ENCODE assay signal across 14 cellular contexts in genomic region chr5:43564289-43564850, GRCh38. TPM values are rescaled to one million over a fixed set of nuclear protein-coding genes. Genes with fewer than 3 reads are reported as not detected.
DNase-seq lines count a peak whose midpoint lies in the region; ATAC-seq and TF ChIP-seq lines count a peak whose summit lies in the region.
"Had no signal": no experiment of that assay in that cellular context is flagged by ENCODE, and none has a peak within 500 bp of the region (broad histone marks: within the 10 kb centered on the region; RNA-seq: fewer than 3 reads in every experiment).

No MANE protein-coding gene starts in this region.

- H3K4me1 Mint-ChIP-seq in nephron = peaks cover 25% of the 10 kb centered on the region
- H3K4me1 Mint-ChIP-seq: CD8-positive, alpha-beta memory T cell; IgD-negative memory B cell had no signal

- no peak overlapping the region for H3K27ac ChIP-seq in WERI-Rb-1
- H3K27ac ChIP-seq: 22Rv1 had no signal

- no peak for ATAC-seq in activated naive CD4-positive, alpha-beta T cell treated with anti-CD3 and anti-CD28 coated beads, Interleukin-2, amount 50 U/mL, for 72 hours
- ATAC-seq: GM12878 had no signal

- H3K9me3 Mint-ChIP-seq in activated naive CD4-positive, alpha-beta T cell treated with anti-CD3 and anti-CD28 coated beads, Interleukin-2, amount 50 U/mL, for 72 hours = no peaks in the 10 kb centered on the region
- H3K9me3 Mint-ChIP-seq in nephron = no peaks in the 10 kb centered on the region
- H3K9me3 Mint-ChIP-seq: CD8-positive, alpha-beta memory T cell had no signal

- no peaks in the 10 kb centered on the region for H3K9me3 ChIP-seq in WERI-Rb-1 (ENCODE audit: severe bottlenecking)

- H3K36me3 Mint-ChIP-seq in activated naive CD4-positive, alpha-beta T cell treated with anti-CD3 and anti-CD28 coated beads, Interleukin-2, amount 50 U/mL, for 72 hours = no peaks in the 10 kb centered on the region
- no peaks in the 10 kb centered on the region for H3K36me3 Mint-ChIP-seq in nephron (ENCODE audit: low read depth)
- H3K36me3 Mint-ChIP-seq: CD8-positive, alpha-beta memory T cell; IgD-negative memory B cell had no signal

- H3K4me3 Mint-ChIP-seq in nephron = no peak overlapping the region
- H3K4me3 Mint-ChIP-seq: CD8-positive, alpha-beta memory T cell; IgD-negative memory B cell had no signal

- H3K36me3 ChIP-seq in WERI-Rb-1 = no peaks in the 10 kb centered on the region

- TF ChIP-seq CTCF in nephron (IDR thresholded peaks at IDR 0.05; ENCODE audit: unreplicated experiment in 3 of 3) = no peak
- TF ChIP-seq CTCF in WERI-Rb-1 (IDR thresholded peaks at IDR 0.05; ENCODE audit: low read depth, low read length) = no peak

- no peaks in the 10 kb centered on the region for H3K27me3 ChIP-seq in WERI-Rb-1 (ENCODE audit: insufficient read depth, low read depth, severe bottlenecking)

- H3K27ac Mint-ChIP-seq in activated naive CD4-positive, alpha-beta T cell treated with anti-CD3 and anti-CD28 coated beads, Interleukin-2, amount 50 U/mL, for 72 hours = no peak overlapping the region
- H3K27ac Mint-ChIP-seq in nephron = peak overlapping the region in 2 of 3 experiments; percentile 83 to 92
- H3K27ac Mint-ChIP-seq: CD8-positive, alpha-beta memory T cell; IgD-negative memory B cell had no signal

- H3K4me3 ChIP-seq in WERI-Rb-1 (ENCODE audit: low read depth, low read length) = no peak overlapping the region
- H3K4me3 ChIP-seq: GM12878 had no signal

- DNase-seq in activated naive CD4-positive, alpha-beta T cell treated with Interleukin-2 at 50 U/mL for 16 hours = peak; percentile 7
- no peak for DNase-seq in activated naive CD4-positive, alpha-beta T cell treated with anti-CD3 and anti-CD28 coated beads, Interleukin-2, amount 50 U/mL, for 72 hours (ENCODE audit: low spot score in 2 of 2)
- DNase-seq in astrocyte of the hippocampus (ENCODE audit: low read depth, low spot score) = peak; percentile 40
- DNase-seq in hippocampal formation (lab: John Stamatoyannopoulos, UW) = no peak
- DNase-seq in WERI-Rb-1 = no peak
- DNase-seq in NCI-H1930 (lab: John Stamatoyannopoulos, UW) = no peak
- no peak for DNase-seq in stimulated activated CD4-positive, alpha-beta T cell treated with anti-CD3 and anti-CD28 coated beads, Interleukin-15, amount 100 ng/mL, for 24 hours
- DNase-seq: Calu3; CD8-positive, alpha-beta memory T cell; DMS 273 treated with DMSO at 0.1 percent for 48 hours had no signal

- H3K27me3 Mint-ChIP-seq in nephron (ENCODE audit: low read depth) = no peaks in the 10 kb centered on the region
- H3K27me3 Mint-ChIP-seq: IgD-negative memory B cell had no signal

RNA-seq across cellular contexts. Expression of gene PAIP1, which starts 7.5 kb away (rescaled TPM):
- total RNA-seq in activated naive CD4-positive, alpha-beta T cell treated with anti-CD3 and anti-CD28 coated beads, Interleukin-2, amount 50 U/mL, for 72 hours = 10 to 100 TPM; 19.1 to 44.6 TPM

RNA-seq across cellular contexts. Expression of gene NNT, which starts 38.6 kb away (rescaled TPM):
- 100 to 1,000 TPM in 1 of 2 donors, 10 to 100 TPM in 1; 89.6 to 174 TPM for total RNA-seq in activated naive CD4-positive, alpha-beta T cell treated with anti-CD3 and anti-CD28 coated beads, Interleukin-2, amount 50 U/mL, for 72 hours

RNA-seq across cellular contexts. Expression of gene C5orf34, which starts 49.4 kb away (rescaled TPM):
- total RNA-seq in activated naive CD4-positive, alpha-beta T cell treated with anti-CD3 and anti-CD28 coated beads, Interleukin-2, amount 50 U/mL, for 72 hours = 10 to 100 TPM; 12.4 to 24.2 TPM

Comparison
In these comparisons a context has a peak if more than half of its experiments do, and no peak if none do; other contexts are left out.
1. DNase-seq: peak in activated naive CD4-positive, alpha-beta T cell treated with Interleukin-2 at 50 U/mL for 16 hours (single experiment) and astrocyte of the hippocampus (single experiment); none in activated naive CD4-positive, alpha-beta T cell treated with anti-CD3 and anti-CD28 coated beads, Interleukin-2, amount 50 U/mL, for 72 hours (0 of 2), hippocampal formation (0 of 2), WERI-Rb-1 (single experiment), NCI-H1930 (0 of 2) and stimulated activated CD4-positive, alpha-beta T cell treated with anti-CD3 and anti-CD28 coated beads, Interleukin-15, amount 100 ng/mL, for 24 hours (single experiment).
2. H3K27ac Mint-ChIP-seq: peak in nephron (2 of 3); none in activated naive CD4-positive, alpha-beta T cell treated with anti-CD3 and anti-CD28 coated beads, Interleukin-2, amount 50 U/mL, for 72 hours (0 of 2).